9 cellular contexts compared by ENCODE assay signal in the genomic region with DNA sequence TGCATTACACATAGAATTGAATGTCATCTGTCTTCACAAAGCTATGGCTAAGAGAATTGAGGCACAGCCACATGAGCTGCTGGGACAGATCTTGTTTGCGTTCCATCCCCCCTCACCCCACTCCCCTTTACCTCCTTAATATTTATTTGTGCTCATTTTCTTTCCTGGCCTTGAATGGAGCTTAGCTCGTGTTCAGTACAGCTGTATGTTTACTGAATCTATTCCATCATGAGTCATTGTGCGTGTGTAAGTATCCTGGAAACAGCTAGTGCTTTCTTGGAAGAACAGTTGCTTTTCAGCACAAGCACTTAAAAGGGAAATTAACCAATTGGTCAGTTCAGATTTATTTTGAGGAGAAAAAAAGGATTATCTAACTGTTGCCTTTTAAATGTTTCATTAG. TPM values are rescaled to one million over a fixed set of nuclear protein-coding genes. Genes with fewer than 3 reads are reported as not detected.
A peak's percentile ranks its signal among the peaks of the same experiment; 100 is the strongest.
DNase-seq lines count a peak whose midpoint lies in the region; ATAC-seq and TF ChIP-seq lines count a peak whose summit lies in the region.
"Had no signal": no experiment of that assay in that cellular context is flagged by ENCODE, and none has a peak within 500 bp of the region (broad histone marks: within the 10 kb centered on the region; RNA-seq: fewer than 3 reads in every experiment).

No MANE protein-coding gene starts in this region.

- H3K36me3 ChIP-seq in right lobe of liver, result peaks cover 0 to 18% (median 9%) of the 10 kb centered on the region in 4 donors

- H3K4me3 ChIP-seq in right lobe of liver, result no peak overlapping the region

- peak; percentile 83 for DNase-seq in DMS 273 (lab: John Stamatoyannopoulos, UW; ENCODE audit: unreplicated experiment)
- DNase-seq in NCI-H2107 (lab: John Stamatoyannopoulos, UW), result peak; percentile 83
- no peak for DNase-seq in right lobe of liver
- no peak for DNase-seq in SW 1271 (lab: John Stamatoyannopoulos, UW)
- no peak for DNase-seq in activated naive CD4-positive, alpha-beta T cell treated with anti-CD3 and anti-CD28 coated beads, Interleukin-2, amount 50 U/mL, for 72 hours (ENCODE audit: low spot score in 2 of 2)
- no peak for DNase-seq in SKM-1 treated with dmso at 0.1 percent for 144 hours (lab: John Stamatoyannopoulos, UW; ENCODE audit: unreplicated experiment)
- DNase-seq: T1000 had no signal

- H3K36me3 Mint-ChIP-seq in brain, result peaks cover 29% of the 10 kb centered on the region
- peaks cover 0 to 4% of the 10 kb centered on the region in 2 donors for H3K36me3 Mint-ChIP-seq in activated naive CD4-positive, alpha-beta T cell treated with anti-CD3 and anti-CD28 coated beads, Interleukin-2, amount 50 U/mL, for 72 hours

- H3K27me3 Mint-ChIP-seq in brain, result peaks cover 18% of the 10 kb centered on the region

- peak overlapping the region in 4 of 5 experiments; percentile 5 to 88 (median 51) for H3K27ac Mint-ChIP-seq in brain
- no peak overlapping the region for H3K27ac Mint-ChIP-seq in activated naive CD4-positive, alpha-beta T cell treated with anti-CD3 and anti-CD28 coated beads, Interleukin-2, amount 50 U/mL, for 72 hours

- TF ChIP-seq CTCF in brain (conservative IDR thresholded peaks at IDR 0.05), result no peak
- no peak for TF ChIP-seq CTCF in right lobe of liver (IDR thresholded peaks at IDR 0.05)

- H3K4me1 ChIP-seq in right lobe of liver, result peaks cover 0 to 48% (median 13%) of the 10 kb centered on the region in 4 donors

- 22% methylated on average over 3 of the region's 3 CpGs for WGBS in right lobe of liver (ENCODE audit: insufficient coverage, low coverage, low lambda C conversion rate, missing lambda C conversion rate)

- ATAC-seq in right lobe of liver (peak; percentile 37 to 54 (median 42)), GM18519 (IDR thresholded peaks at IDR 0.05; ENCODE audit: low FRiP score, unreplicated experiment) (no peak)
- no peak for ATAC-seq in activated naive CD4-positive, alpha-beta T cell treated with anti-CD3 and anti-CD28 coated beads, Interleukin-2, amount 50 U/mL, for 72 hours

- intact Hi-C loops in right lobe of liver (cut with DNase I), result no loop called here

- H3K4me1 Mint-ChIP-seq in brain, result peaks cover 74% of the 10 kb centered on the region

- peak overlapping the region in 2 of 3 donors; percentile 1 to 57 for H3K27ac ChIP-seq in right lobe of liver

- H3K9me3 Mint-ChIP-seq in brain, result peaks cover 0 to 5% (median 0%) of the 10 kb centered on the region in 5 experiments
- H3K9me3 Mint-ChIP-seq in activated naive CD4-positive, alpha-beta T cell treated with anti-CD3 and anti-CD28 coated beads, Interleukin-2, amount 50 U/mL, for 72 hours, result no peaks in the 10 kb centered on the region

- H3K9me3 ChIP-seq in right lobe of liver, result no peaks in the 10 kb centered on the region

- no peaks in the 10 kb centered on the region for H3K27me3 ChIP-seq in right lobe of liver

- peak overlapping the region in 3 of 5 experiments; percentile 8 to 67 (median 40) for H3K4me3 Mint-ChIP-seq in brain

- peak; percentile 9 for TF ChIP-seq POLR2A in right lobe of liver (IDR thresholded peaks at IDR 0.05)

RNA-seq across cellular contexts. Expression of gene PROX1, which starts 14.7 kb away (rescaled TPM):
- polyA plus RNA-seq in brain (ENCODE audit: insufficient read depth, low read depth, low replicate concordance), result 27.9 TPM
- total RNA-seq in right lobe of liver, result 100 to 1,000 TPM in 4 of 6 experiments, 10 to 100 TPM in 2; 79.6 to 186 (median 164) TPM
- under 1 TPM; 0.08 to 0.34 TPM for total RNA-seq in activated naive CD4-positive, alpha-beta T cell treated with anti-CD3 and anti-CD28 coated beads, Interleukin-2, amount 50 U/mL, for 72 hours

Comparison
In these comparisons a context has a peak if more than half of its experiments do, and no peak if none do; other contexts are left out.
1. DNase-seq: peak in DMS 273 (single experiment) and NCI-H2107 (single experiment); none in right lobe of liver (0 of 3), SW 1271 (0 of 2), activated naive CD4-positive, alpha-beta T cell treated with anti-CD3 and anti-CD28 coated beads, Interleukin-2, amount 50 U/mL, for 72 hours (0 of 2) and SKM-1 treated with dmso at 0.1 percent for 144 hours (single experiment).
2. H3K27ac Mint-ChIP-seq: peak in brain (4 of 5); none in activated naive CD4-positive, alpha-beta T cell treated with anti-CD3 and anti-CD28 coated beads, Interleukin-2, amount 50 U/mL, for 72 hours (0 of 2).
3. ATAC-seq: peak in right lobe of liver (4 of 4); none in activated naive CD4-positive, alpha-beta T cell treated with anti-CD3 and anti-CD28 coated beads, Interleukin-2, amount 50 U/mL, for 72 hours (0 of 2) and GM18519 (single experiment).
4. RNA of gene PROX1, which starts 14.7 kb away (total RNA-seq): 79.6 to 186 TPM in right lobe of liver; 0.08 to 0.34 TPM in activated naive CD4-positive, alpha-beta T cell treated with anti-CD3 and anti-CD28 coated beads, Interleukin-2, amount 50 U/mL, for 72 hours; every median in the first group is over 10 times any median in the second.